In the genomic region with DNA sequence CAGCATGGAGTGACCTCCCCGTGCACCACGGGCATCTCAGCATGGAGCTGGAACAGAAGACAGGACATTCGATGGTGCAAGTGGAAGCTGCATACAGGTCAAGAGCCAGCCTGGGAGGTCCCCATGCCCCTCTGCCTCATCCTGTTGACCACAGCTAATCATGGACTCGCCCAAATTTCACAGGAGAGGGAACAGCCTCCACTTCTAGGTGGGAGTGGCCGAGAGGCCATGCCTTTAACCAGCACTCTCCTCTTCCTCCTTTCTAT, we compare ENCODE assay signal across 1 cellular context.
TF ChIP-seq lines count a peak whose summit lies in the region.

No MANE protein-coding gene starts in this region.

TF ChIP-seq in H1, 55 proteins besides CTCF, POLR2A, EP300 and RAD21 (continued from another document):
- TF ChIP-seq, protein P1, sequence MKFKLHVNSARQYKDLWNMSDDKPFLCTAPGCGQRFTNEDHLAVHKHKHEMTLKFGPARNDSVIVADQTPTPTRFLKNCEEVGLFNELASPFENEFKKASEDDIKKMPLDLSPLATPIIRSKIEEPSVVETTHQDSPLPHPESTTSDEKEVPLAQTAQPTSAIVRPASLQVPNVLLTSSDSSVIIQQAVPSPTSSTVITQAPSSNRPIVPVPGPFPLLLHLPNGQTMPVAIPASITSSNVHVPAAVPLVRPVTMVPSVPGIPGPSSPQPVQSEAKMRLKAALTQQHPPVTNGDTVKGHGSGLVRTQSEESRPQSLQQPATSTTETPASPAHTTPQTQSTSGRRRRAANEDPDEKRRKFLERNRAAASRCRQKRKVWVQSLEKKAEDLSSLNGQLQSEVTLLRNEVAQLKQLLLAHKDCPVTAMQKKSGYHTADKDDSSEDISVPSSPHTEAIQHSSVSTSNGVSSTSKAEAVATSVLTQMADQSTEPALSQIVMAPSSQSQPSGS (IDR thresholded peaks at IDR 0.05; ENCODE audit: low read length) = no peak
- TF ChIP-seq FOSL1 (IDR thresholded peaks at IDR 0.05; ENCODE audit: insufficient read depth, low read depth, low read length) (no peak), TAF7 (optimal IDR thresholded peaks at IDR 0.05; ENCODE audit: borderline replicate concordance, low read depth, low read length) (no peak), POLR2AphosphoS5 (IDR thresholded peaks at IDR 0.05; ENCODE audit: low read depth, low read length) (no peak), CEBPB (IDR thresholded peaks at IDR 0.05; ENCODE audit: low read depth, low read length) (no peak)
